ENCODE assay signal across 12 cellular contexts in the genomic region with DNA sequence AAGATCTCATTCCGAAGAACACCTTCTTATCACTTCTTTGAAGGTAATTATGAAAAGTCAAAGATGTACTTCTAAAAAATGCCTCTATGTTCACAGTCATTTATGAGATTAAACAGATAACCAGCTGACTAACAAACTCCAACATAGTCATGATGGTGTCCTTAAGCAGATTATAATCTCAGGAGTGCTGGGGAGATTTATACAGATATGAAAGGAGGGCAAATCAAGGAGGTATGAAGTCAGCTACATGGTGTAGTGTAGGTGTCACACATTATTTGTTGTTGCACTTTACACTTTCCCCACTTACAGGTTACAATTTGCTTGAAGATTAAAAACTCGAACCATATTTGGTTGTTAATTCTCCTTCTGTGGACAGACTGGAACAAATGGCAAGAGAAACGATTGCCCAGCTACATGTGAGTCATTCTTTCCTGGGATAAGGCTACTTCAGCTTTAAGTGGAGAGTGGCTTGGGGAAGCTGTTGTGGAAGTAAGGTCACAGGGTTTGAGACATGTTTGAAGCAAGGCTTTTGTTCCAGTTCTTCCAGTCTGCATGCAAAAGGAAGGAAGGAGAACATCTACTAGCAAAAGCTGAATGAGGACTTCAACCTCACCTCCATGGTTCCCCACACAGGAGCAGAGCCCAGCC.
DNase-seq lines count a peak whose midpoint lies in the region; ATAC-seq and TF ChIP-seq lines count a peak whose summit lies in the region.
"Had no signal": no experiment of that assay in that cellular context is flagged by ENCODE, and none has a peak within 500 bp of the region (broad histone marks: within the 10 kb centered on the region; RNA-seq: fewer than 3 reads in every experiment).

No MANE protein-coding gene starts in this region.

- H4K8ac ChIP-seq in trophoblast cell (ENCODE audit: low read depth, low read length) = no peak overlapping the region

- no peak; the same call in 1 of the 2 replicates for ATAC-seq in WTC11
- ATAC-seq in Right ventricle myocardium superior (ENCODE audit: poor library complexity) = peak; percentile 64
- no peak for ATAC-seq in GM19351 (IDR thresholded peaks at IDR 0.05; ENCODE audit: unreplicated experiment)
- no peak for ATAC-seq in GM21526 (IDR thresholded peaks at IDR 0.05; ENCODE audit: low FRiP score, unreplicated experiment)
- ATAC-seq: CD8-positive, alpha-beta T cell; T-cell had no signal

- H3K4me3 Mint-ChIP-seq in WTC11 = no peak overlapping the region
- H3K4me3 Mint-ChIP-seq: CD8-positive, alpha-beta T cell; T-cell had no signal

- peak; percentile 44 for DNase-seq in GM23248
- DNase-seq in WTC11 (ENCODE audit: low spot score) = no peak
- DNase-seq in Right ventricle myocardium superior = no peak
- DNase-seq in trophoblast cell = peak; percentile 46 to 84
- DNase-seq in HEK293T (ENCODE audit: extremely low spot score) = no peak
- no peak for DNase-seq in GM10248 (ENCODE audit: extremely low spot score)
- DNase-seq: activated CD8-positive, alpha-beta memory T cell treated with anti-CD3 and anti-CD28 coated beads, Interleukin-2, amount 50 U/mL, for 4 hours; CD8-positive, alpha-beta T cell; T-cell had no signal

- H3K9me2 ChIP-seq in GM23248 (ENCODE audit: insufficient read depth) = no peaks in the 10 kb centered on the region

- TF ChIP-seq CTCF in WTC11 (IDR thresholded peaks at IDR 0.05) = no peak
- no peak for TF ChIP-seq CTCF in GM10248 (IDR thresholded peaks at IDR 0.05; ENCODE audit: control extremely low read depth, extremely low read depth, low read depth, missing control alignments)

- no peak overlapping the region for H2AK5ac ChIP-seq in trophoblast cell (ENCODE audit: low read length)

- no peak overlapping the region for H3K18ac ChIP-seq in trophoblast cell (ENCODE audit: low read length)

- H3K27me3 ChIP-seq in GM23248 (replicated peaks; ENCODE audit: insufficient read depth) = peaks cover 56% of the 10 kb centered on the region
- no peaks in the 10 kb centered on the region for H3K27me3 ChIP-seq in trophoblast cell (ENCODE audit: insufficient read depth, low read length)
- H3K27me3 ChIP-seq: tibial artery had no signal

- no peak overlapping the region for H2BK12ac ChIP-seq in trophoblast cell (ENCODE audit: low read length)

- CTCF ChIA-PET in WTC11 (lab: Charles Lee) (interaction anchor here (1.0 kb wide), 1 partner anchor 13 kb away, joined by 3 read pairs; no protein-coding TSS in a partner anchor), HEK293T (lab: Yijun Ruan, JAX) (no interaction called here), GM10248 (lab: Yijun Ruan, JAX) (interaction anchor here (2.6 kb wide), 1 partner anchor 13 kb away, joined by 10 read pairs; no protein-coding TSS in a partner anchor)

- H3K79me2 ChIP-seq in GM23248 (ENCODE audit: insufficient read depth) (no peaks in the 10 kb centered on the region), trophoblast cell (ENCODE audit: control insufficient read depth, insufficient read depth, low read length, poor library complexity) (no peaks in the 10 kb centered on the region)

- H3K14ac ChIP-seq in trophoblast cell (ENCODE audit: low read length) = no peak overlapping the region

- no peak overlapping the region for H4K91ac ChIP-seq in trophoblast cell (ENCODE audit: low read depth, low read length)

- H3K9me3 ChIP-seq in GM23248 (ENCODE audit: low read depth) = no peaks in the 10 kb centered on the region
- H3K9me3 ChIP-seq in trophoblast cell (ENCODE audit: insufficient read depth, low read depth, low read length) = no peaks in the 10 kb centered on the region
- H3K9me3 ChIP-seq: tibial artery had no signal

- no peaks in the 10 kb centered on the region for H3K9me3 Mint-ChIP-seq in WTC11
- H3K9me3 Mint-ChIP-seq: CD8-positive, alpha-beta T cell; T-cell had no signal

- H3K9ac ChIP-seq in GM23248 (no peak overlapping the region), trophoblast cell (ENCODE audit: low read length) (no peak overlapping the region)

- no peak overlapping the region for H3K4me3 ChIP-seq in GM23248
- H3K4me3 ChIP-seq in trophoblast cell (ENCODE audit: low read depth, low read length) = no peak overlapping the region
- H3K4me3 ChIP-seq: tibial artery had no signal

- H3K36me3 ChIP-seq in GM23248 (ENCODE audit: low read depth) (no peaks in the 10 kb centered on the region), trophoblast cell (ENCODE audit: control insufficient read depth in 1 of 2, insufficient read depth in 2 of 2, low read length in 2 of 2) (no peaks in the 10 kb centered on the region)
- H3K36me3 ChIP-seq: tibial artery had no signal

- POLR2A ChIA-PET in WTC11 (lab: Charles Lee) = no interaction called here
- POLR2A ChIA-PET in HEK293T (lab: Yijun Ruan, JAX) = no interaction called here
- POLR2A ChIA-PET in GM10248 (lab: Yijun Ruan, JAX) = no interaction called here

- no peak overlapping the region for H3K4me2 ChIP-seq in GM23248 (ENCODE audit: unreplicated experiment)
- H3K4me2 ChIP-seq in trophoblast cell (ENCODE audit: low read length) = no peak overlapping the region

- H4K12ac ChIP-seq in trophoblast cell (ENCODE audit: low read depth, low read length) = no peak overlapping the region

- peaks cover 4% of the 10 kb centered on the region for H3K36me3 Mint-ChIP-seq in WTC11
- H3K36me3 Mint-ChIP-seq: CD8-positive, alpha-beta T cell; T-cell had no signal

- no peak overlapping the region for H2BK120ac ChIP-seq in trophoblast cell (ENCODE audit: insufficient read depth, low read length, poor library complexity)

- no peak overlapping the region for H3K4ac ChIP-seq in trophoblast cell (ENCODE audit: low read depth, low read length)

- H2BK5ac ChIP-seq in trophoblast cell (ENCODE audit: low read depth, low read length, poor library complexity) = no peak overlapping the region

- H3K4me1 Mint-ChIP-seq in WTC11 = peaks cover 61% of the 10 kb centered on the region

- H2AFZ ChIP-seq in GM23248 (no peak overlapping the region), trophoblast cell (ENCODE audit: insufficient read depth, low read length, poor library complexity) (no peak overlapping the region)

- no peaks in the 10 kb centered on the region for H3K27me3 Mint-ChIP-seq in WTC11 (ENCODE audit: low read depth)

- H3K79me1 ChIP-seq in trophoblast cell (ENCODE audit: low read length) = no peaks in the 10 kb centered on the region

- H3K4me1 ChIP-seq in GM23248 (ENCODE audit: insufficient read depth) = no peaks in the 10 kb centered on the region
- peaks cover 0 to 4% of the 10 kb centered on the region in 2 experiments for H3K4me1 ChIP-seq in trophoblast cell (ENCODE audit: control insufficient read depth in 1 of 2, insufficient read depth in 2 of 2, low read length in 2 of 2)

- H3K23ac ChIP-seq in trophoblast cell (ENCODE audit: low read length) = no peak overlapping the region

- peak overlapping the region; percentile 22 for H3K27ac Mint-ChIP-seq in WTC11
- H3K27ac Mint-ChIP-seq: CD8-positive, alpha-beta T cell; T-cell had no signal

- H4K20me1 ChIP-seq in GM23248 (ENCODE audit: insufficient read depth) = no peaks in the 10 kb centered on the region

- H3F3A ChIP-seq in GM23248 (ENCODE audit: insufficient read depth) = no peaks in the 10 kb centered on the region

- H3K27ac ChIP-seq in GM23248 = no peak overlapping the region
- no peak overlapping the region for H3K27ac ChIP-seq in trophoblast cell (ENCODE audit: low read depth, low read length)

- intact Hi-C loops in Right ventricle myocardium superior (cut with DNase I) = no loop called here

- 32 to 34% methylated on average over 3 of the region's 3 CpGs for WGBS in GM23248 (ENCODE audit: low coverage in 1 of 2, low lambda C conversion rate in 2 of 2, missing lambda C conversion rate in 2 of 2), 2 experiments
- WGBS in trophoblast cell (ENCODE audit: extremely low coverage, insufficient coverage, insufficient read length) = no CpG with 5 or more reads among the region's 3 CpGs

- in situ Hi-C loops in GM23248 (cut with MboI) = no loop called here

TF ChIP-seq in WTC11, 78 proteins besides CTCF, POLR2A, EP300 and RAD21 (continues in another document):
- TF ChIP-seq, protein P1, sequence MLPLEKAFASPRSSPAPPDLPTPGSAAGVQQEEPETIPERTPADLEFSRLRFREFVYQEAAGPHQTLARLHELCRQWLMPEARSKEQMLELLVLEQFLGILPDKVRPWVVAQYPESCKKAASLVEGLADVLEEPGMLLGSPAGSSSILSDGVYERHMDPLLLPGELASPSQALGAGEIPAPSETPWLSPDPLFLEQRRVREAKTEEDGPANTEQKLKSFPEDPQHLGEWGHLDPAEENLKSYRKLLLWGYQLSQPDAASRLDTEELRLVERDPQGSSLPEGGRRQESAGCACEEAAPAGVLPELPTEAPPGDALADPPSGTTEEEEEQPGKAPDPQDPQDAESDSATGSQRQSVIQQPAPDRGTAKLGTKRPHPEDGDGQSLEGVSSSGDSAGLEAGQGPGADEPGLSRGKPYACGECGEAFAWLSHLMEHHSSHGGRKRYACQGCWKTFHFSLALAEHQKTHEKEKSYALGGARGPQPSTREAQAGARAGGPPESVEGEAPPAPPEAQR (CRISPR knock-in tag; IDR thresholded peaks at IDR 0.05) = no peak
- no peak for TF ChIP-seq ZNF416 (CRISPR knock-in tag; IDR thresholded peaks at IDR 0.05)

TF ChIP-seq in HEK293T, 16 proteins besides CTCF, POLR2A, EP300 and RAD21:
- TF ChIP-seq SP1 (IDR thresholded peaks at IDR 0.05) (no peak), FOXA1 (IDR thresholded peaks at IDR 0.05) (no peak), ELF4 (IDR thresholded peaks at IDR 0.05) (no peak), NFRKB (IDR thresholded peaks at IDR 0.05) (no peak), L3MBTL2 (conservative IDR thresholded peaks at IDR 0.05) (no peak), PKNOX1 (IDR thresholded peaks at IDR 0.05) (no peak)

Comparison
In these comparisons a context has a peak if more than half of its experiments do, and no peak if none do; other contexts are left out.
1. DNase-seq: peak in GM23248 (single experiment) and trophoblast cell (2 of 2); none in WTC11 (single experiment), Right ventricle myocardium superior (single experiment), HEK293T (single experiment) and GM10248 (single experiment).